In the genomic region with DNA sequence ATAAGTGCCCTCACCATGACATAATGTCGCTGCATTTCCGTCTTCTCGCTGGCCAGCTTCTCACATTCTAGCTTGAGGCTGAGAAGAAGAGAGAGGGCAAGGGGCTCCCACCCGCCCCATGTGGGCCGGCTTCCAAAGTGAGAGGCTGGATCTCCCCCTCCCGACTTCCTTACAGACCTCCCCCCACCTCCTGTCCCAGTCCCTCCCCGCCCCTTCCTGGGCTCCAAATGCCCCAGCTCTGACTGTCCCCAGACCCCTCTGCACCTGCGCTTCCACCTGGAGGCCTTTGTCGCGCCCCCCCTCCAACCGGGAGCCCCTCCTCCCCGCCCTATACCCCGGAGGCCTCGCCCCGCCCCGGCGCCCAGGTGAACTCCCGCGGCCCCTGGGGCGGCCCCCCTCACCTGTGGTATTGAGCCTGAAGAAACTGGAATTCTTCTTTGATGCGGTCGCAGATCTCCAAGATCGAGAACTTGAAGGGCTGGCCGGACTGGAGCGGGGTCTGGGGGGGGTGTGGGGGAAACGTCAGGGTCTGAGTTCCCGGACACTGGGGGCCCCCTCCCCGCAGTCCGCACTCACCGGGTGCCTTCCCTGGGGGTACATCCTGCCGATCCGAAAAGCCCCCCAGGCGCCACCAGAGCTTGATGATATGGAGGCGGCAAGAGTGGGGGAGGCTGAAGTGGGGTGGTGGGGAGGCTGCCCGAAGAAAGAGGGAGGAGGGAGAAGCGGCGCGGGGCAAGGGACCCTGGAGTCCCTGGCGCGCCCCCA, we compare ENCODE assay signal across 8 cellular contexts. TPM values are rescaled to one million over a fixed set of nuclear protein-coding genes. Genes with fewer than 3 reads are reported as not detected.
DNase-seq lines count a peak whose midpoint lies in the region; ATAC-seq and TF ChIP-seq lines count a peak whose summit lies in the region.

No MANE protein-coding gene starts in this region.

- H3K4me1 ChIP-seq in mesenchymal stem cell (ENCODE audit: control insufficient read depth, insufficient read depth, low read depth, low read length): peaks cover 14% of the 10 kb centered on the region

- H3K27me3 Mint-ChIP-seq in stimulated activated naive CD8-positive, alpha-beta T cell treated with anti-CD3 and anti-CD28 coated beads, Interleukin-15, Interleukin-2, amounts not matched to agents 100 ng/mL and 50 ng/mL, for 24 hours: peaks cover 14% of the 10 kb centered on the region

- H3K27me3 ChIP-seq in mesenchymal stem cell (ENCODE audit: control insufficient read depth in 1 of 2, insufficient read depth in 1 of 2, low read length in 2 of 2): peaks cover 58 to 76% of the 10 kb centered on the region in 2 experiments

- peak overlapping the region in 1 of 2 experiments; percentile 7 for H3K4ac ChIP-seq in mesenchymal stem cell (ENCODE audit: low read depth in 1 of 2, low read length in 2 of 2)

- peak overlapping the region; percentile 37 for H3K4me3 Mint-ChIP-seq in stimulated activated naive CD8-positive, alpha-beta T cell treated with anti-CD3 and anti-CD28 coated beads, Interleukin-15, Interleukin-2, amounts not matched to agents 100 ng/mL and 50 ng/mL, for 24 hours

- H3K4me3 ChIP-seq in cardiac fibroblast (replicated peaks in 1 of 2; ENCODE audit: low read depth in 2 of 2, low read length in 2 of 2): peak overlapping the region; percentile 54 to 73
- peak overlapping the region; percentile 43 to 47 for H3K4me3 ChIP-seq in mesenchymal stem cell (ENCODE audit: insufficient read depth in 1 of 2, low read depth in 1 of 2, low read length in 2 of 2)

- H3K27ac ChIP-seq in mesenchymal stem cell (ENCODE audit: low read length, poor library complexity, severe bottlenecking): no peak overlapping the region

- H2BK15ac ChIP-seq in mesenchymal stem cell (ENCODE audit: low read depth, poor library complexity, severe bottlenecking): peak overlapping the region; percentile 86

- H3K14ac ChIP-seq in mesenchymal stem cell (ENCODE audit: low read length in 2 of 2): no peak overlapping the region

- no peak overlapping the region for H3K27ac Mint-ChIP-seq in stimulated activated naive CD8-positive, alpha-beta T cell treated with anti-CD3 and anti-CD28 coated beads, Interleukin-15, Interleukin-2, amounts not matched to agents 100 ng/mL and 50 ng/mL, for 24 hours

- H2BK120ac ChIP-seq in mesenchymal stem cell (ENCODE audit: low read depth, low read length): peak overlapping the region; percentile 37

- in situ Hi-C loops in GM13977 (cut with MboI; ENCODE audit: low pct_unique_long_range_greater_than_20kb, low sequenced_read_pairs, unreplicated experiment): no loop called here

- no peak overlapping the region for H4K91ac ChIP-seq in mesenchymal stem cell (ENCODE audit: low read length)

- H2BK12ac ChIP-seq in mesenchymal stem cell (ENCODE audit: low read length in 2 of 2): no peak overlapping the region

- H3K36me3 ChIP-seq in mesenchymal stem cell (ENCODE audit: control insufficient read depth in 1 of 2, insufficient read depth in 2 of 2, low read depth in 1 of 2, low read length in 2 of 2): no peaks in the 10 kb centered on the region

- H2BK5ac ChIP-seq in mesenchymal stem cell (ENCODE audit: low read depth, low read length, poor library complexity, severe bottlenecking): no peak overlapping the region

- H3K9ac ChIP-seq in mesenchymal stem cell (ENCODE audit: low read length): peak overlapping the region; percentile 32

- no peak overlapping the region for H2AK5ac ChIP-seq in mesenchymal stem cell (ENCODE audit: low read length, severe bottlenecking)

- TF ChIP-seq CTCF in cardiac fibroblast (IDR thresholded peaks at IDR 0.05; ENCODE audit: low read depth, low read length) (no peak), GM13977 (IDR thresholded peaks at IDR 0.05; ENCODE audit: extremely low read depth, insufficient read depth, missing control alignments) (no peak)

- H3K36me3 Mint-ChIP-seq in stimulated activated naive CD8-positive, alpha-beta T cell treated with anti-CD3 and anti-CD28 coated beads, Interleukin-15, Interleukin-2, amounts not matched to agents 100 ng/mL and 50 ng/mL, for 24 hours (ENCODE audit: low read depth): no peaks in the 10 kb centered on the region

- H2AFZ ChIP-seq in mesenchymal stem cell (ENCODE audit: low read depth, low read length): no peak overlapping the region

- peak overlapping the region; percentile 43 for H4K8ac ChIP-seq in mesenchymal stem cell (ENCODE audit: low read length)

- peaks cover 21% of the 10 kb centered on the region for H3K4me1 Mint-ChIP-seq in stimulated activated naive CD8-positive, alpha-beta T cell treated with anti-CD3 and anti-CD28 coated beads, Interleukin-15, Interleukin-2, amounts not matched to agents 100 ng/mL and 50 ng/mL, for 24 hours (ENCODE audit: low read depth)

- H3K23ac ChIP-seq in mesenchymal stem cell (ENCODE audit: low read length in 2 of 2): no peak overlapping the region

- H3K79me1 ChIP-seq in mesenchymal stem cell (replicated peaks; ENCODE audit: low read length, poor library complexity, severe bottlenecking): no peaks in the 10 kb centered on the region

- peak overlapping the region; percentile 60 to 67 for H3K18ac ChIP-seq in mesenchymal stem cell (ENCODE audit: low read depth in 1 of 2, low read length in 2 of 2)

- no peaks in the 10 kb centered on the region for H3K9me3 Mint-ChIP-seq in stimulated activated naive CD8-positive, alpha-beta T cell treated with anti-CD3 and anti-CD28 coated beads, Interleukin-15, Interleukin-2, amounts not matched to agents 100 ng/mL and 50 ng/mL, for 24 hours

- DNase-seq in stimulated activated naive CD8-positive, alpha-beta T cell treated with anti-CD3 and anti-CD28 coated beads, Interleukin-15, Interleukin-2, amounts not matched to agents 100 U/mL and 50 U/mL, for 24 hours: no peak
- DNase-seq in cardiac fibroblast (ENCODE audit: low read depth in 2 of 2) (no peak), mesenchymal stem cell (no peak), GM13977 (ENCODE audit: low spot score) (no peak)
- DNase-seq in activated CD4-positive, CD25-positive, alpha-beta regulatory T cell treated with anti-CD3 and anti-CD28 coated beads, Interleukin-2, amount 50 U/mL, for 72 hours: no peak

- H3K9me3 ChIP-seq in mesenchymal stem cell (ENCODE audit: control insufficient read depth, low read length): no peaks in the 10 kb centered on the region

- WGBS in mesenchymal stem cell: 3% methylated on average over 36 of the region's 40 CpGs

- peak overlapping the region; percentile 84 for H3K4me2 ChIP-seq in mesenchymal stem cell (ENCODE audit: low read length, poor library complexity, severe bottlenecking)

- ATAC-seq in stimulated activated naive CD8-positive, alpha-beta T cell treated with anti-CD3 and anti-CD28 coated beads, Interleukin-15, Interleukin-2, amounts not matched to agents 100 U/mL and 50 U/mL, for 24 hours: no peak
- no peak for ATAC-seq in HG03139 (IDR thresholded peaks at IDR 0.05; ENCODE audit: unreplicated experiment)
- no peak for ATAC-seq in GM19397 (IDR thresholded peaks at IDR 0.05; ENCODE audit: unreplicated experiment)

RNA-seq across cellular contexts. Expression of a gene that starts 0.6 kb away (rescaled TPM):
- 9.5 TPM for polyA plus RNA-seq in mesenchymal stem cell (2013, experiment 1 of 2)
- 8.7 TPM for polyA plus RNA-seq in mesenchymal stem cell (2013, experiment 2 of 2)

RNA-seq across cellular contexts. Expression of a gene that starts 33.8 kb away (rescaled TPM):
- 329 TPM for polyA plus RNA-seq in mesenchymal stem cell (2013, experiment 1 of 2)
- polyA plus RNA-seq in mesenchymal stem cell (2013, experiment 2 of 2): 321 TPM

RNA-seq across cellular contexts. Expression of a gene that starts 51.1 kb away (rescaled TPM):
- 2.3 TPM for polyA plus RNA-seq in mesenchymal stem cell (2013, experiment 1 of 2)
- 1.6 TPM for polyA plus RNA-seq in mesenchymal stem cell (2013, experiment 2 of 2)
